In genomic region chr2:37632310-37632709, GRCh38 we compare ENCODE assay signal across 16 cellular contexts.
"Had no signal": no experiment of that assay in that cellular context is flagged by ENCODE, and none has a peak within 500 bp of the region (broad histone marks: within the 10 kb centered on the region; RNA-seq: fewer than 3 reads in every experiment).

No MANE protein-coding gene starts in this region.

- H3K27ac Mint-ChIP-seq: activated CD4-positive, alpha-beta T cell treated with anti-CD3 and anti-CD28 coated beads, Interleukin-2, amount 10 ng/mL, durations not matched to agents 24 days and 14 days; activated CD8-positive, alpha-beta T cell treated with anti-CD3 and anti-CD28 coated beads, Interleukin-2, amount 10 ng/mL, durations not matched to agents 7 days and 5 days had no signal

- ATAC-seq: activated CD8-positive, alpha-beta T cell treated with anti-CD3 and anti-CD28 coated beads, Interleukin-2, amount 10 ng/mL, durations not matched to agents 7 days and 5 days; stimulated activated naive CD8-positive, alpha-beta T cell treated with anti-CD3 and anti-CD28 coated beads, Interleukin-15, Interleukin-2, amounts not matched to agents 100 U/mL and 50 U/mL, for 24 hours had no signal

- H3K9me3 Mint-ChIP-seq: activated CD4-positive, alpha-beta T cell treated with anti-CD3 and anti-CD28 coated beads, Interleukin-2, amount 10 ng/mL, durations not matched to agents 24 days and 14 days had no signal

- H3K4me3 Mint-ChIP-seq: activated CD4-positive, alpha-beta T cell treated with anti-CD3 and anti-CD28 coated beads, Interleukin-2, amount 10 ng/mL, durations not matched to agents 24 days and 14 days; activated CD8-positive, alpha-beta T cell treated with anti-CD3 and anti-CD28 coated beads, Interleukin-2, amount 10 ng/mL, durations not matched to agents 7 days and 5 days had no signal

- DNase-seq: activated CD4-positive, alpha-beta T cell treated with anti-CD3 and anti-CD28 coated beads, Interleukin-2, amount 10 ng/mL, durations not matched to agents 24 days and 14 days; activated CD4-positive, CD25-positive, alpha-beta regulatory T cell; activated CD8-positive, alpha-beta memory T cell treated with anti-CD3 and anti-CD28 coated beads, Interleukin-2, amount 50 U/mL, for 4 hours; activated CD8-positive, alpha-beta T cell treated with anti-CD3 and anti-CD28 coated beads, Interleukin-2, amount 10 ng/mL, durations not matched to agents 7 days and 5 days; activated gamma-delta T cell; activated T-cell treated with anti-CD3 and anti-CD28 coated beads, Interleukin-2, amount 50 U/mL, for 48 hours; aorta; islet precursor cell; midbrain; naive B cell; nucleus accumbens; small intestine; stimulated activated CD4-positive, alpha-beta T cell treated with anti-CD3 and anti-CD28 coated beads, Interleukin-4, amount 100 ng/mL, for 24 hours; stimulated activated naive CD8-positive, alpha-beta T cell treated with anti-CD3 and anti-CD28 coated beads, Interleukin-15, Interleukin-2, amounts not matched to agents 100 U/mL and 50 U/mL, for 24 hours; T-helper 2 cell; transverse colon had no signal
